Comparison of ENCODE assay signal across 8 cellular contexts in genomic region chr17:75031972-75032895, GRCh38. TPM values are rescaled to one million over a fixed set of nuclear protein-coding genes. Genes with fewer than 3 reads are reported as not detected.
DNase-seq lines count a peak whose midpoint lies in the region; ATAC-seq and TF ChIP-seq lines count a peak whose summit lies in the region.

No MANE protein-coding gene starts in this region.

- peaks cover 4% of the 10 kb centered on the region for H3K9me3 Mint-ChIP-seq in activated CD8-positive, alpha-beta memory T cell treated with anti-CD3 and anti-CD28 coated beads, Interleukin-2, amount 10 ng/mL, durations not matched to agents 7 days and 5 days (ENCODE audit: low read depth)
- peaks cover 6 to 8% of the 10 kb centered on the region in 2 donors for H3K9me3 Mint-ChIP-seq in stimulated activated naive B cell treated with anti-CD40 and anti-IgM and Interleukin-4, amounts not matched to agents 10 μg/mL and 1 μg/mL and 100 μg/mL, for 72 hours

- no peak for TF ChIP-seq CTCF in AG04449 (IDR thresholded peaks at IDR 0.05; ENCODE audit: insufficient read depth, low read length, missing control alignments)

- no peaks in the 10 kb centered on the region for H3K36me3 Mint-ChIP-seq in activated CD8-positive, alpha-beta memory T cell treated with anti-CD3 and anti-CD28 coated beads, Interleukin-2, amount 10 ng/mL, durations not matched to agents 7 days and 5 days
- peaks cover 7 to 23% of the 10 kb centered on the region in 2 donors for H3K36me3 Mint-ChIP-seq in stimulated activated naive B cell treated with anti-CD40 and anti-IgM and Interleukin-4, amounts not matched to agents 10 μg/mL and 1 μg/mL and 100 μg/mL, for 72 hours

- H3K4me3 ChIP-seq in AG04449 (ENCODE audit: low read depth, low read length) = peak overlapping the region; percentile 95

- peaks cover 2% of the 10 kb centered on the region for H3K27me3 Mint-ChIP-seq in activated CD8-positive, alpha-beta memory T cell treated with anti-CD3 and anti-CD28 coated beads, Interleukin-2, amount 10 ng/mL, durations not matched to agents 7 days and 5 days
- H3K27me3 Mint-ChIP-seq in stimulated activated naive B cell treated with anti-CD40 and anti-IgM and Interleukin-4, amounts not matched to agents 10 μg/mL and 1 μg/mL and 100 μg/mL, for 72 hours = peaks cover 15% of the 10 kb centered on the region in 2 donors

- peak overlapping the region; percentile 91 for H3K4me3 Mint-ChIP-seq in activated CD8-positive, alpha-beta memory T cell treated with anti-CD3 and anti-CD28 coated beads, Interleukin-2, amount 10 ng/mL, durations not matched to agents 7 days and 5 days
- H3K4me3 Mint-ChIP-seq in stimulated activated naive B cell treated with anti-CD40 and anti-IgM and Interleukin-4, amounts not matched to agents 10 μg/mL and 1 μg/mL and 100 μg/mL, for 72 hours = peak overlapping the region; percentile 80 to 92

- POLR2A ChIA-PET in AG04449 (lab: Yijun Ruan, JAX) = interaction anchor here (0.6 to 1.7 kb wide), 2 partner anchors 13 to 19 kb away, joined by 5 to 11 read pairs; partner anchors contain the start of gene MRPL58

- peaks cover 41% of the 10 kb centered on the region for H3K4me1 Mint-ChIP-seq in activated CD8-positive, alpha-beta memory T cell treated with anti-CD3 and anti-CD28 coated beads, Interleukin-2, amount 10 ng/mL, durations not matched to agents 7 days and 5 days
- H3K4me1 Mint-ChIP-seq in stimulated activated naive B cell treated with anti-CD40 and anti-IgM and Interleukin-4, amounts not matched to agents 10 μg/mL and 1 μg/mL and 100 μg/mL, for 72 hours = peaks cover 36 to 41% of the 10 kb centered on the region in 2 donors

- peak; percentile 20 for ATAC-seq in activated CD8-positive, alpha-beta memory T cell treated with anti-CD3 and anti-CD28 coated beads, Interleukin-2, amount 10 ng/mL, durations not matched to agents 7 days and 5 days
- peak; percentile 34 to 35 for ATAC-seq in stimulated activated naive B cell treated with anti-CD40 and anti-IgM and Interleukin-4, amounts not matched to agents 10 μg/mL and 1 μg/mL and 100 μg/mL, for 72 hours (replicated peaks)
- ATAC-seq in GM18498 (IDR thresholded peaks at IDR 0.05; ENCODE audit: unreplicated experiment) = no peak

- no peak for DNase-seq in AG04449 (ENCODE audit: low read depth, low spot score)
- peak; percentile 79 for DNase-seq in HCEC 1CT
- DNase-seq in NCI-H69 (lab: John Stamatoyannopoulos, UW) = peak; percentile 88
- DNase-seq in activated CD8-positive, alpha-beta memory T cell treated with anti-CD3 and anti-CD28 coated beads, Interleukin-2, amount 10 ng/mL, durations not matched to agents 7 days and 5 days = peak; percentile 74
- DNase-seq in epidermal melanocyte (ENCODE audit: insufficient read length, low spot score) = peak; percentile 62
- DNase-seq in midbrain (lab: John Stamatoyannopoulos, UW) = peak; percentile 82
- peak; percentile 35 for DNase-seq in stimulated activated naive B cell treated with anti-CD40 and anti-IgM and Interleukin-4, amounts not matched to agents 10 μg/mL and 1 μg/mL and 100 μg/mL, for 72 hours

- CTCF ChIA-PET in AG04449 (lab: Yijun Ruan, JAX) = interaction anchor here (0.8 to 2.2 kb wide), 6 partner anchors 16 to 240 kb away, joined by 3 to 29 read pairs (median 4); partner anchors contain the start of gene MRPL58
- CTCF ChIA-PET in activated CD8-positive, alpha-beta memory T cell treated with anti-CD3 and anti-CD28 coated beads, Interleukin-2, amount 10 ng/mL, durations not matched to agents 7 days and 5 days (lab: Charles Lee) = interaction anchor here (0.6 to 1.9 kb wide), 13 partner anchors 9 to 218 kb away, joined by 3 to 16 read pairs (median 5); partner anchors contain the start of genes MRPL58 and NT5C

- no peak overlapping the region for H3K27ac Mint-ChIP-seq in activated CD8-positive, alpha-beta memory T cell treated with anti-CD3 and anti-CD28 coated beads, Interleukin-2, amount 10 ng/mL, durations not matched to agents 7 days and 5 days
- peak overlapping the region; percentile 83 for H3K27ac Mint-ChIP-seq in stimulated activated naive B cell treated with anti-CD40 and anti-IgM and Interleukin-4, amounts not matched to agents 10 μg/mL and 1 μg/mL and 100 μg/mL, for 72 hours

RNA-seq across cellular contexts. Expression of gene ATP5PD, which starts 14.5 kb away (rescaled TPM):
- total RNA-seq in activated CD8-positive, alpha-beta memory T cell treated with anti-CD3 and anti-CD28 coated beads, Interleukin-2, amount 10 ng/mL, durations not matched to agents 7 days and 5 days = 100 to 1,000 TPM; 188 to 210 TPM

RNA-seq across cellular contexts. Expression of gene KCTD2, which starts 14.8 kb away (rescaled TPM):
- total RNA-seq in activated CD8-positive, alpha-beta memory T cell treated with anti-CD3 and anti-CD28 coated beads, Interleukin-2, amount 10 ng/mL, durations not matched to agents 7 days and 5 days = 10 to 100 TPM; 16.8 to 19.1 TPM

RNA-seq across cellular contexts. Expression of gene MRPL58, which starts 19.8 kb away (rescaled TPM):
- 10 to 100 TPM; 45.9 to 53.1 TPM for total RNA-seq in activated CD8-positive, alpha-beta memory T cell treated with anti-CD3 and anti-CD28 coated beads, Interleukin-2, amount 10 ng/mL, durations not matched to agents 7 days and 5 days

RNA-seq across cellular contexts. Expression of gene CDR2L, which starts 44.8 kb away (rescaled TPM):
- total RNA-seq in activated CD8-positive, alpha-beta memory T cell treated with anti-CD3 and anti-CD28 coated beads, Interleukin-2, amount 10 ng/mL, durations not matched to agents 7 days and 5 days = under 1 TPM; 0.32 to 0.47 TPM

RNA-seq across cellular contexts. Expression of gene SLC16A5, which starts 55.5 kb away (rescaled TPM):
- 1 to 10 TPM; 2.3 to 3.2 TPM for total RNA-seq in activated CD8-positive, alpha-beta memory T cell treated with anti-CD3 and anti-CD28 coated beads, Interleukin-2, amount 10 ng/mL, durations not matched to agents 7 days and 5 days
